In genomic region chr2:181790716-181791649, GRCh38 we compare ENCODE assay signal across 8 cellular contexts.
DNase-seq lines count a peak whose midpoint lies in the region; ATAC-seq and TF ChIP-seq lines count a peak whose summit lies in the region.

No MANE protein-coding gene starts in this region.

- peak; percentile 88 for ATAC-seq in GM19328 (IDR thresholded peaks at IDR 0.05; ENCODE audit: unreplicated experiment)
- peak; percentile 96 for ATAC-seq in HG03175 (IDR thresholded peaks at IDR 0.05; ENCODE audit: unreplicated experiment)

- H3K4me3 ChIP-seq in foreskin fibroblast (ENCODE audit: low read depth in 1 of 2, low read length in 2 of 2) = no peak overlapping the region

- DNase-seq in CMK (ENCODE audit: low read depth) (peak; percentile 52), T1000 (lab: John Stamatoyannopoulos, UW) (peak; percentile 32), foreskin fibroblast (peak; percentile 93), NCI-H1092 (lab: John Stamatoyannopoulos, UW) (no peak), DMS114 treated with DMSO at 0.1 percent for 48 hours (lab: John Stamatoyannopoulos, UW; ENCODE audit: unreplicated experiment) (no peak), C1 segment of cervical spinal cord (lab: John Stamatoyannopoulos, UW) (no peak)

- TF ChIP-seq CTCF in foreskin fibroblast (IDR thresholded peaks at IDR 0.05; ENCODE audit: low read depth, low read length) = no peak

Comparison
In these comparisons a context has a peak if more than half of its experiments do, and no peak if none do; other contexts are left out.
1. DNase-seq: peak in CMK (single experiment), T1000 (single experiment) and foreskin fibroblast (2 of 2); none in NCI-H1092 (single experiment), DMS114 treated with DMSO at 0.1 percent for 48 hours (single experiment) and C1 segment of cervical spinal cord (0 of 14).